In genomic region chr14:102084931-102085330, GRCh38 we compare ENCODE assay signal across 9 cellular contexts. TPM values are rescaled to one million over a fixed set of nuclear protein-coding genes. Genes with fewer than 3 reads are reported as not detected.
DNase-seq lines count a peak whose midpoint lies in the region; ATAC-seq, FAIRE-seq and TF ChIP-seq lines count a peak whose summit lies in the region.
"Had no signal": no experiment of that assay in that cellular context is flagged by ENCODE, and none has a peak within 500 bp of the region (broad histone marks: within the 10 kb centered on the region; RNA-seq: fewer than 3 reads in every experiment).

No MANE protein-coding gene starts in this region.

- WGBS in HepG2 (ENCODE audit: low lambda C conversion rate) = 80% methylated on average over 6 of the region's 6 CpGs
- 80% methylated on average over 6 of the region's 6 CpGs for WGBS in esophagus muscularis mucosa

- peak overlapping the region; percentile 78 for H3K4me2 ChIP-seq in HepG2 (ENCODE audit: low read depth, low read length)

- CTCF ChIA-PET in activated naive CD4-positive, alpha-beta T cell treated with anti-CD3 and anti-CD28 coated beads, Interleukin-2, amount 10 ng/mL, durations not matched to agents 7 days and 5 days (lab: Charles Lee) = interaction anchor here (1.0 to 1.5 kb wide), 3 partner anchors 11 to 229 kb away, joined by 3 to 7 read pairs (median 4); no protein-coding TSS in a partner anchor
- CTCF ChIA-PET in HepG2 (lab: Yijun Ruan, JAX; ENCODE audit: low intra/inter-chr PET ratio, low total read pairs) = no interaction called here

- no peak overlapping the region for H2AFZ ChIP-seq in HepG2 (ENCODE audit: low read length)

- TF ChIP-seq POLR2A in HepG2 (IDR thresholded peaks at IDR 0.05; ENCODE audit: insufficient read depth in 1 of 2, low read depth in 2 of 2, low read length in 2 of 2) (no peak), esophagus muscularis mucosa (IDR thresholded peaks at IDR 0.05; ENCODE audit: low read depth) (no peak)

- no peak overlapping the region for H3K27ac ChIP-seq in HepG2 (ENCODE audit: extremely low read length, insufficient read depth, low read length)
- H3K27ac ChIP-seq in thoracic aorta = no peak overlapping the region
- H3K27ac ChIP-seq in esophagus muscularis mucosa (replicated peaks in 1 of 4) = peak overlapping the region in 2 of 4 donors; percentile 100

- H3K79me2 ChIP-seq in HepG2 (ENCODE audit: insufficient read depth, low read length) = peaks cover 40% of the 10 kb centered on the region

- H3K27me3 Mint-ChIP-seq in activated naive CD4-positive, alpha-beta T cell treated with anti-CD3 and anti-CD28 coated beads, Interleukin-2, amount 10 ng/mL, durations not matched to agents 7 days and 5 days = no peaks in the 10 kb centered on the region
- H3K27me3 Mint-ChIP-seq in activated naive CD8-positive, alpha-beta T cell treated with anti-CD3 and anti-CD28 coated beads, Interleukin-2, amount 10 ng/mL, durations not matched to agents 7 days and 5 days = no peaks in the 10 kb centered on the region

- no peak for ATAC-seq in activated naive CD8-positive, alpha-beta T cell treated with anti-CD3 and anti-CD28 coated beads, Interleukin-2, amount 10 ng/mL, durations not matched to agents 7 days and 5 days (ENCODE audit: low read depth)
- ATAC-seq in HepG2 = no peak
- no peak for ATAC-seq in thoracic aorta (ENCODE audit: insufficient number of reproducible peaks, low FRiP score, low read depth)
- ATAC-seq in HG03521 (IDR thresholded peaks at IDR 0.05; ENCODE audit: unreplicated experiment) = no peak

- TF ChIP-seq CTCF in HepG2 (CRISPR knock-in tag; IDR thresholded peaks at IDR 0.05) (no peak), thoracic aorta (IDR thresholded peaks at IDR 0.05) (no peak), esophagus muscularis mucosa (IDR thresholded peaks at IDR 0.05) (no peak)

- no peak for DNase-seq in activated naive CD4-positive, alpha-beta T cell treated with anti-CD3 and anti-CD28 coated beads, Interleukin-2, amount 10 ng/mL, durations not matched to agents 7 days and 5 days
- DNase-seq in activated naive CD4-positive, alpha-beta T cell treated with Interleukin-2 at 50 U/mL for 16 hours = no peak
- no peak for DNase-seq in activated naive CD8-positive, alpha-beta T cell treated with anti-CD3 and anti-CD28 coated beads, Interleukin-2, amount 10 ng/mL, durations not matched to agents 7 days and 5 days
- DNase-seq in HepG2 (ENCODE audit: low spot score) (no peak), thoracic aorta (ENCODE audit: low spot score) (no peak), NCI-H2029 (lab: John Stamatoyannopoulos, UW) (no peak), esophagus muscularis mucosa (ENCODE audit: extremely low spot score) (no peak)

- intact Hi-C loops in HepG2 (cut with micrococcal nuclease; ENCODE audit: unreplicated experiment) (no loop called here), esophagus muscularis mucosa (cut with DNase I) (no loop called here)

- H3K27me3 ChIP-seq in HepG2 (ENCODE audit: control insufficient read depth in 1 of 2, insufficient read depth in 2 of 2, low read length in 2 of 2) = no peaks in the 10 kb centered on the region; a peak in 1 of 5 replicates
- no peaks in the 10 kb centered on the region for H3K27me3 ChIP-seq in thoracic aorta (replicated peaks; ENCODE audit: insufficient read depth)
- H3K27me3 ChIP-seq in esophagus muscularis mucosa = no peaks in the 10 kb centered on the region

- BruUV-seq in HepG2 (replicated peaks; lab: Mats Ljungman, UMichigan) = no TSS peak

- peak overlapping the region; percentile 84 to 91 (median 90); a peak in 5 of 6 replicates for H3K4me3 ChIP-seq in HepG2 (replicated peaks in 1 of 3; ENCODE audit: insufficient read depth in 1 of 3, low read depth in 2 of 3, low read length in 3 of 3)
- H3K4me3 ChIP-seq in thoracic aorta = peak overlapping the region; percentile 95
- H3K4me3 ChIP-seq in esophagus muscularis mucosa = peak overlapping the region in 2 of 4 donors; percentile 93 to 94

- in situ Hi-C loops in HepG2 (cut with HindIII; ENCODE audit: extremely low pct_ligation_motif_present, low pct_unique_long_range_greater_than_20kb) = loop anchor here (25.0 kb wide), 1 partner anchor 373 kb away; no protein-coding TSS in a partner anchor

- H4K20me1 ChIP-seq in HepG2 (ENCODE audit: insufficient read depth, low read length) = peaks cover 37% of the 10 kb centered on the region

- TF ChIP-seq RAD21 in HepG2 (CRISPR knock-in tag; IDR thresholded peaks at IDR 0.05) = no peak

- H3K9me3 ChIP-seq in HepG2 (ENCODE audit: low read length) (no peaks in the 10 kb centered on the region), thoracic aorta (no peaks in the 10 kb centered on the region), esophagus muscularis mucosa (no peaks in the 10 kb centered on the region)

- FAIRE-seq in HepG2 (lab: Jason Lieb, UNC) = no peak
- FAIRE-seq: islet of Langerhans had no signal

- TF ChIP-seq EP300 in HepG2 (IDR thresholded peaks at IDR 0.05; ENCODE audit: low read depth in 2 of 2, low read length in 2 of 2) (no peak), HepG2 (CRISPR knock-in tag; IDR thresholded peaks at IDR 0.05; ENCODE audit: borderline replicate concordance) (no peak), esophagus muscularis mucosa (IDR thresholded peaks at IDR 0.05) (no peak)

- peak overlapping the region; percentile 93 for H3K27ac Mint-ChIP-seq in activated naive CD4-positive, alpha-beta T cell treated with anti-CD3 and anti-CD28 coated beads, Interleukin-2, amount 10 ng/mL, durations not matched to agents 7 days and 5 days
- H3K27ac Mint-ChIP-seq in activated naive CD8-positive, alpha-beta T cell treated with anti-CD3 and anti-CD28 coated beads, Interleukin-2, amount 10 ng/mL, durations not matched to agents 7 days and 5 days = peak overlapping the region; percentile 60

- POLR2A ChIA-PET in activated naive CD8-positive, alpha-beta T cell treated with anti-CD3 and anti-CD28 coated beads, Interleukin-2, amount 10 ng/mL, durations not matched to agents 7 days and 5 days (lab: Charles Lee) = interaction anchor here (0.6 kb wide), 1 partner anchor 51 kb away, joined by 3 read pairs; no protein-coding TSS in a partner anchor
- POLR2A ChIA-PET in HepG2 (lab: Yijun Ruan, JAX) = interaction anchor here (0.8 to 1.2 kb wide), 2 partner anchors 12 to 22 kb away, joined by 3 to 6 read pairs; no protein-coding TSS in a partner anchor

- peak overlapping the region; percentile 99 for H3K4me3 Mint-ChIP-seq in activated naive CD4-positive, alpha-beta T cell treated with anti-CD3 and anti-CD28 coated beads, Interleukin-2, amount 10 ng/mL, durations not matched to agents 7 days and 5 days
- H3K4me3 Mint-ChIP-seq in activated naive CD8-positive, alpha-beta T cell treated with anti-CD3 and anti-CD28 coated beads, Interleukin-2, amount 10 ng/mL, durations not matched to agents 7 days and 5 days = peak overlapping the region; percentile 98

- peaks cover 73% of the 10 kb centered on the region for H3K4me1 Mint-ChIP-seq in activated naive CD4-positive, alpha-beta T cell treated with anti-CD3 and anti-CD28 coated beads, Interleukin-2, amount 10 ng/mL, durations not matched to agents 7 days and 5 days
- peaks cover 70% of the 10 kb centered on the region for H3K4me1 Mint-ChIP-seq in activated naive CD8-positive, alpha-beta T cell treated with anti-CD3 and anti-CD28 coated beads, Interleukin-2, amount 10 ng/mL, durations not matched to agents 7 days and 5 days

- H3K9me3 Mint-ChIP-seq in activated naive CD4-positive, alpha-beta T cell treated with anti-CD3 and anti-CD28 coated beads, Interleukin-2, amount 10 ng/mL, durations not matched to agents 7 days and 5 days = no peaks in the 10 kb centered on the region
- H3K9me3 Mint-ChIP-seq in activated naive CD8-positive, alpha-beta T cell treated with anti-CD3 and anti-CD28 coated beads, Interleukin-2, amount 10 ng/mL, durations not matched to agents 7 days and 5 days = no peaks in the 10 kb centered on the region

- peaks cover 55% of the 10 kb centered on the region for H3K4me1 ChIP-seq in HepG2 (ENCODE audit: insufficient read depth, low read length)
- peaks cover 35 to 49% of the 10 kb centered on the region in 2 donors for H3K4me1 ChIP-seq in thoracic aorta (ENCODE audit: control insufficient read depth in 1 of 2, low read depth in 2 of 2)
- peaks cover 37 to 63% (median 59%) of the 10 kb centered on the region in 4 donors for H3K4me1 ChIP-seq in esophagus muscularis mucosa

- peak overlapping the region; percentile 96; the same call in 1 of the 2 replicates for H3K9ac ChIP-seq in HepG2 (ENCODE audit: insufficient read depth, low read depth, low read length)

- H3K36me3 ChIP-seq in HepG2 (replicated peaks in 1 of 2; ENCODE audit: control insufficient read depth in 1 of 2, insufficient read depth in 2 of 2, low read length in 2 of 2) (peaks cover 20 to 51% of the 10 kb centered on the region in 2 experiments), thoracic aorta (peaks cover 56% of the 10 kb centered on the region), esophagus muscularis mucosa (peaks cover 48 to 59% (median 57%) of the 10 kb centered on the region in 4 donors)

- peaks cover 66% of the 10 kb centered on the region for H3K36me3 Mint-ChIP-seq in activated naive CD4-positive, alpha-beta T cell treated with anti-CD3 and anti-CD28 coated beads, Interleukin-2, amount 10 ng/mL, durations not matched to agents 7 days and 5 days
- peaks cover 54% of the 10 kb centered on the region for H3K36me3 Mint-ChIP-seq in activated naive CD8-positive, alpha-beta T cell treated with anti-CD3 and anti-CD28 coated beads, Interleukin-2, amount 10 ng/mL, durations not matched to agents 7 days and 5 days

RNA-seq across cellular contexts. Expression of gene HSP90AA1, which starts 1.9 kb away (rescaled TPM):
- total RNA-seq in activated naive CD8-positive, alpha-beta T cell treated with anti-CD3 and anti-CD28 coated beads, Interleukin-2, amount 10 ng/mL, durations not matched to agents 7 days and 5 days = 100 to 1,000 TPM; 372 to 398 TPM
- total RNA-seq in HepG2 (2016; rRNA removed; fragmentation: Illumina TruSeq; extraction: Trizol) = 636 and 1,509 TPM in 2 replicates
- total RNA-seq in HepG2 (2016; cell fraction: cytosol; rRNA removed; fragmentation: Illumina TruSeq; extraction: Trizol; ENCODE audit: low read depth) = 68.9 and 73.7 TPM in 2 replicates
- total RNA-seq in HepG2 (2016; cell fraction: insoluble cytoplasmic fraction; rRNA removed; fragmentation: Illumina TruSeq; extraction: Trizol) = 651 and 1,441 TPM in 2 replicates
- total RNA-seq in HepG2 (2016; cell fraction: membrane; rRNA removed; fragmentation: Illumina TruSeq; extraction: Trizol) = 133 and 157 TPM in 2 replicates
- total RNA-seq in HepG2 (2016; cell fraction: nucleus; rRNA removed; fragmentation: Illumina TruSeq; extraction: Trizol) = 507 and 548 TPM in 2 replicates
- polyA plus RNA-seq in HepG2 (2011; rRNA removed) = 205 and 262 TPM in 2 replicates
- 127 and 221 TPM in 2 replicates for polyA plus RNA-seq in HepG2 (2011; cell fraction: cytosol; rRNA removed)
- polyA plus RNA-seq in HepG2 (2011; cell fraction: nucleus; rRNA removed) = 46.7 and 79.9 TPM in 2 replicates
- polyA plus RNA-seq in HepG2 (2012) = 319 and 504 TPM in 2 replicates
- 49.1 and 55.8 TPM in 2 replicates for polyA plus RNA-seq in HepG2 (2016; cell fraction: cytosol; fragmentation: Illumina TruSeq; extraction: Trizol; ENCODE audit: low read depth)
- polyA plus RNA-seq in HepG2 (2016; cell fraction: insoluble cytoplasmic fraction; fragmentation: Illumina TruSeq; extraction: Trizol; ENCODE audit: low read depth) = 1,691 and 1,814 TPM in 2 replicates
- polyA plus RNA-seq in HepG2 (2016; cell fraction: membrane; fragmentation: Illumina TruSeq; extraction: Trizol; ENCODE audit: low read depth) = 108 and 125 TPM in 2 replicates
- 669 and 675 TPM in 2 replicates for polyA plus RNA-seq in HepG2 (2016; cell fraction: nucleus; fragmentation: Illumina TruSeq; extraction: Trizol; ENCODE audit: insufficient read depth, low read depth)
- polyA minus RNA-seq in HepG2 (2011; rRNA and poly(A)+ RNA removed; ENCODE audit: low replicate concordance) = 117 and 458 TPM in 2 replicates
- 494 and 532 TPM in 2 replicates for polyA minus RNA-seq in HepG2 (2011; cell fraction: cytosol; rRNA and poly(A)+ RNA removed)
- polyA minus RNA-seq in HepG2 (2011; cell fraction: nucleus; rRNA and poly(A)+ RNA removed) = 134 and 221 TPM in 2 replicates
- total RNA-seq in thoracic aorta = 100 to 1,000 TPM; 214 to 399 TPM
- 100 to 1,000 TPM; 256 to 605 (median 376) TPM for total RNA-seq in esophagus muscularis mucosa

RNA-seq across cellular contexts. Expression of gene WDR20, which starts 54.8 kb away (rescaled TPM):
- 10 to 100 TPM; 38.6 to 38.8 TPM for total RNA-seq in activated naive CD8-positive, alpha-beta T cell treated with anti-CD3 and anti-CD28 coated beads, Interleukin-2, amount 10 ng/mL, durations not matched to agents 7 days and 5 days
- total RNA-seq in HepG2 (2016; rRNA removed; fragmentation: Illumina TruSeq; extraction: Trizol) (23.2 and 30.5 TPM in 2 replicates), thoracic aorta (10 to 100 TPM; 11.0 to 30.0 TPM), esophagus muscularis mucosa (10 to 100 TPM; 16.6 to 26.6 (median 22.3) TPM)
- total RNA-seq in HepG2 (2016; cell fraction: cytosol; rRNA removed; fragmentation: Illumina TruSeq; extraction: Trizol; ENCODE audit: low read depth) = 24.1 and 25.7 TPM in 2 replicates
- 25.8 and 28.7 TPM in 2 replicates for total RNA-seq in HepG2 (2016; cell fraction: insoluble cytoplasmic fraction; rRNA removed; fragmentation: Illumina TruSeq; extraction: Trizol)
- 29.7 and 34.1 TPM in 2 replicates for total RNA-seq in HepG2 (2016; cell fraction: membrane; rRNA removed; fragmentation: Illumina TruSeq; extraction: Trizol)
- 22.4 and 24.2 TPM in 2 replicates for total RNA-seq in HepG2 (2016; cell fraction: nucleus; rRNA removed; fragmentation: Illumina TruSeq; extraction: Trizol)
- polyA plus RNA-seq in HepG2 (2011; rRNA removed) = 10.4 and 11.6 TPM in 2 replicates
- 9.4 and 10.2 TPM in 2 replicates for polyA plus RNA-seq in HepG2 (2011; cell fraction: cytosol; rRNA removed)
- 11.4 and 12.2 TPM in 2 replicates for polyA plus RNA-seq in HepG2 (2011; cell fraction: nucleus; rRNA removed)
- 10.7 and 12.8 TPM in 2 replicates for polyA plus RNA-seq in HepG2 (2012)
- polyA plus RNA-seq in HepG2 (2016; cell fraction: cytosol; fragmentation: Illumina TruSeq; extraction: Trizol; ENCODE audit: low read depth) = 3.0 and 3.7 TPM in 2 replicates
- polyA plus RNA-seq in HepG2 (2016; cell fraction: insoluble cytoplasmic fraction; fragmentation: Illumina TruSeq; extraction: Trizol; ENCODE audit: low read depth) = 25.3 and 26.3 TPM in 2 replicates
- polyA plus RNA-seq in HepG2 (2016; cell fraction: membrane; fragmentation: Illumina TruSeq; extraction: Trizol; ENCODE audit: low read depth) = 7.5 and 8.4 TPM in 2 replicates
- 25.1 and 26.7 TPM in 2 replicates for polyA plus RNA-seq in HepG2 (2016; cell fraction: nucleus; fragmentation: Illumina TruSeq; extraction: Trizol; ENCODE audit: insufficient read depth, low read depth)
- 27.9 and 31.3 TPM in 2 replicates for polyA minus RNA-seq in HepG2 (2011; rRNA and poly(A)+ RNA removed; ENCODE audit: low replicate concordance)
- 14.9 and 18.5 TPM in 2 replicates for polyA minus RNA-seq in HepG2 (2011; cell fraction: cytosol; rRNA and poly(A)+ RNA removed)
- 27.6 and 29.8 TPM in 2 replicates for polyA minus RNA-seq in HepG2 (2011; cell fraction: nucleus; rRNA and poly(A)+ RNA removed)
